ENCODE assay signal across 25 cellular contexts in the genomic region with DNA sequence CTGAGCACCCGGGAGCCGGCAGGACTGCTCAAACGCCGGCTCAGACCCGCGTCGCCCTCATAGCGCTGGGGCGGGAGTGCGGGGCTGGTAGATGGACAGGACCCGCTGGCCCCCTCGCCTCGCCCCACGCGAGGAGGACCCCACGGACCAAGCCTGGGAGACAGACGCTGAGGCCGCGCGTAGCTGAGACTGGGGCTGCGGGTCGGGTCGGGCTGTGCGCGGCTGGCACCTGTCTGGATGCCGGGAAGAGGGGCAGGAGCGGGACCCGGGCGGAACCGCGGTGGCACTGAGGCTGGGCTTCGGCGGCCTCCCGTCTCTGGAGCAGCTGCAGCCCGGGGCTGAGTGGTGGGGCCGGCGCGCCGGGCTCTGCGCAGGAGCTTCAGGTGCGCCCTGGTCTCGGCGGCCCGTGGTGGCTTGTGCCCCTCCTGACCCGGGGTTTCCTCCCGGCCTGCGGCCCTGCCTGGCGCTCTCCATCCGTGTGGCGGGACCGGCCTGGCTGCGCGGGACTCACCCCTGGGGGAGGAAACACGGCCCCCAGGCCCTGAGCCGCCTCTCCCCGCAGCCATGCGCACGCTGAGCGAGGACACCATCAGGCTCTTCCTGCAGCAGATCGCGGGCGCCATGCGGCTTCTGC.
"Had no signal": no experiment of that assay in that cellular context is flagged by ENCODE, and none has a peak within 500 bp of the region (broad histone marks: within the 10 kb centered on the region; RNA-seq: fewer than 3 reads in every experiment).

No MANE protein-coding gene starts in this region.

- H3K4me3 ChIP-seq: esophagus squamous epithelium, gastrocnemius medialis, lower lobe of right lung, tibial artery had no signal

- H3K4me1 Mint-ChIP-seq: endodermal cell, neural crest cell had no signal

- H3K9me3 ChIP-seq: esophagus squamous epithelium, gastrocnemius medialis, lower lobe of right lung, tibial artery had no signal

- H3K27me3 ChIP-seq: esophagus squamous epithelium, gastrocnemius medialis, tibial artery had no signal

- H3K27ac ChIP-seq: esophagus squamous epithelium, gastrocnemius medialis, lower lobe of right lung, tibial artery had no signal

- H3K27ac Mint-ChIP-seq: activated naive CD4-positive, alpha-beta T cell treated with anti-CD3 and anti-CD28 coated beads for 36 hours; activated naive CD8-positive, alpha-beta T cell treated with anti-CD3 and anti-CD28 coated beads, Interleukin-2, amount 10 ng/mL, durations not matched to agents 7 days and 5 days; endodermal cell; naive B cell; stimulated activated naive CD8-positive, alpha-beta T cell treated with anti-CD3 and anti-CD28 coated beads, Interleukin-15, Interleukin-2, amounts not matched to agents 100 ng/mL and 50 ng/mL, for 24 hours; T-helper 17 cell had no signal

- H3K9me3 Mint-ChIP-seq: activated naive CD4-positive, alpha-beta T cell treated with anti-CD3 and anti-CD28 coated beads for 36 hours; activated naive CD8-positive, alpha-beta T cell treated with anti-CD3 and anti-CD28 coated beads, Interleukin-2, amount 10 ng/mL, durations not matched to agents 7 days and 5 days; endodermal cell; naive B cell; neural crest cell; stimulated activated naive CD8-positive, alpha-beta T cell treated with anti-CD3 and anti-CD28 coated beads, Interleukin-15, Interleukin-2, amounts not matched to agents 100 ng/mL and 50 ng/mL, for 24 hours had no signal

- FAIRE-seq: bronchial epithelial cell had no signal

- DNase-seq: activated CD4-positive, alpha-beta T cell treated with anti-CD3 and anti-CD28 coated beads for 4 hours; activated CD4-positive, alpha-beta T cell treated with anti-CD3 and anti-CD28 coated beads, Interleukin-2, amount 50 U/mL, for 48 hours; activated CD4-positive, CD25-positive, alpha-beta regulatory T cell; activated CD8-positive, alpha-beta memory T cell treated with anti-CD3 and anti-CD28 coated beads, Interleukin-2, amount 50 U/mL, for 48 hours; activated effector memory CD4-positive, alpha-beta T cell treated with Interleukin-2 at 50 U/mL for 16 hours; activated naive CD4-positive, alpha-beta T cell treated with anti-CD3 and anti-CD28 coated beads for 36 hours; activated naive CD8-positive, alpha-beta T cell treated with anti-CD3 and anti-CD28 coated beads, Interleukin-2, amount 10 ng/mL, durations not matched to agents 7 days and 5 days; activated T-cell treated with anti-CD3 and anti-CD28 coated beads, Interleukin-2, amount 50 U/mL, for 48 hours; amniotic stem cell; cerebellar nuclear complex; cortex of kidney; endodermal cell; esophagus squamous epithelium; gastrocnemius medialis; hypothalamus; left colon; lower lobe of right lung; mesendoderm; naive B cell; stimulated activated CD4-positive, alpha-beta T cell treated with anti-CD3 and anti-CD28 coated beads, Interleukin-4, amount 100 ng/mL, for 24 hours; T-helper 17 cell had no signal

- H3K36me3 Mint-ChIP-seq: activated naive CD8-positive, alpha-beta T cell treated with anti-CD3 and anti-CD28 coated beads, Interleukin-2, amount 10 ng/mL, durations not matched to agents 7 days and 5 days; naive B cell had no signal

- ATAC-seq: gastrocnemius medialis, left colon, lower lobe of right lung, T-helper 17 cell had no signal

- H3K4me3 Mint-ChIP-seq: activated naive CD4-positive, alpha-beta T cell treated with anti-CD3 and anti-CD28 coated beads for 36 hours; activated naive CD8-positive, alpha-beta T cell treated with anti-CD3 and anti-CD28 coated beads, Interleukin-2, amount 10 ng/mL, durations not matched to agents 7 days and 5 days; endodermal cell; naive B cell; neural crest cell; stimulated activated naive CD8-positive, alpha-beta T cell treated with anti-CD3 and anti-CD28 coated beads, Interleukin-15, Interleukin-2, amounts not matched to agents 100 ng/mL and 50 ng/mL, for 24 hours; T-helper 17 cell had no signal

- H3K27me3 Mint-ChIP-seq: activated naive CD8-positive, alpha-beta T cell treated with anti-CD3 and anti-CD28 coated beads, Interleukin-2, amount 10 ng/mL, durations not matched to agents 7 days and 5 days; naive B cell; stimulated activated naive CD8-positive, alpha-beta T cell treated with anti-CD3 and anti-CD28 coated beads, Interleukin-15, Interleukin-2, amounts not matched to agents 100 ng/mL and 50 ng/mL, for 24 hours; T-helper 17 cell had no signal
